In the genomic region with DNA sequence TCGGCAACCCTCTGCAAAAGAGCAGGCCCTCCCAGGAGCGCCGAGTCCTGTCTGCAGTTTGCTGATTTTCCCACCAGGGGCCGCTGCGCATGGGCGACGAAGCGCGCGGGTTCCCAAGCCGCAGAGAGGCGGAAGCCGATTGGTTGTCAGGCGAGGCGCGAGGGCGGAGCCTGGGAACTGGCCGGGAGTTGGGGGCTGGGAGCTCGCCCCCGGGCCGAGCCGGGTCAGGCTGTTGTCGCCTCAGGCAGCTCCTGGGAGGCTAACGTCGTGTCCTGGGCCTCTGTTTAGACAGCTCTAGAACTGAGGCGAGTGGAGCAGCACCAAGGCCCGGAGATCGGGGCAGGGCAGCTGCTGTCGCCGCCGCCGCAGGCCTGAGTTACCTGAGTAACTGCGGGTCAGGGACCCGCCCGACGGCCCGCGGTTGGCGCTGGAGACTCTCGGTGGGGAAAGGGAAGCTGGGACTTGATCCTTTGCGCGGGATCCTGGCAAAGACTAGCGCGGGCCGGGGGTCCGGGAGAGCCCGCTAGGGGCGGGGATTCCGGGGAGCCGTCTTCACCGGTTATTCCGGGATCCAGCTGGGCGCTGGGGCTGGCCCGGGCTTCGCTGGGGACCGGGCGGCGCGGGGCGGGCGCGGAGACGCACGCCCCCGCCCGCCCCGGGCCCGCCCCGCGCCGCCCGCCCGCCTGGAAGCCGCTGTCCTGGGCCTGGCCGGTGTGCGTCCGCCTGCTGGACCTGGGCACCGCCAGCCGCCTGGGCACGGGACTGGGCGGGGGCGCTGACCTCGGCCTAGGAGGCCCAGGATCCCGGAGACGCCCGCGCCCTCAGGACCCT, we compare ENCODE assay signal across 1 cellular context.
TF ChIP-seq lines count a peak whose summit lies in the region.

A gene (plus strand): TSS at position 688 of the 831 bp plus-strand sequence. CDS start 607 bp downstream, outside the sequence.

TF ChIP-seq in WTC11, 78 proteins besides CTCF, POLR2A, EP300 and RAD21 (continued from another document):
- TF ChIP-seq, protein P1, sequence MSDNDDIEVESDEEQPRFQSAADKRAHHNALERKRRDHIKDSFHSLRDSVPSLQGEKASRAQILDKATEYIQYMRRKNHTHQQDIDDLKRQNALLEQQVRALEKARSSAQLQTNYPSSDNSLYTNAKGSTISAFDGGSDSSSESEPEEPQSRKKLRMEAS (CRISPR knock-in tag; IDR thresholded peaks at IDR 0.05), result peak; percentile 69; the same call in 1 of the 2 replicates
- TF ChIP-seq, protein P2, sequence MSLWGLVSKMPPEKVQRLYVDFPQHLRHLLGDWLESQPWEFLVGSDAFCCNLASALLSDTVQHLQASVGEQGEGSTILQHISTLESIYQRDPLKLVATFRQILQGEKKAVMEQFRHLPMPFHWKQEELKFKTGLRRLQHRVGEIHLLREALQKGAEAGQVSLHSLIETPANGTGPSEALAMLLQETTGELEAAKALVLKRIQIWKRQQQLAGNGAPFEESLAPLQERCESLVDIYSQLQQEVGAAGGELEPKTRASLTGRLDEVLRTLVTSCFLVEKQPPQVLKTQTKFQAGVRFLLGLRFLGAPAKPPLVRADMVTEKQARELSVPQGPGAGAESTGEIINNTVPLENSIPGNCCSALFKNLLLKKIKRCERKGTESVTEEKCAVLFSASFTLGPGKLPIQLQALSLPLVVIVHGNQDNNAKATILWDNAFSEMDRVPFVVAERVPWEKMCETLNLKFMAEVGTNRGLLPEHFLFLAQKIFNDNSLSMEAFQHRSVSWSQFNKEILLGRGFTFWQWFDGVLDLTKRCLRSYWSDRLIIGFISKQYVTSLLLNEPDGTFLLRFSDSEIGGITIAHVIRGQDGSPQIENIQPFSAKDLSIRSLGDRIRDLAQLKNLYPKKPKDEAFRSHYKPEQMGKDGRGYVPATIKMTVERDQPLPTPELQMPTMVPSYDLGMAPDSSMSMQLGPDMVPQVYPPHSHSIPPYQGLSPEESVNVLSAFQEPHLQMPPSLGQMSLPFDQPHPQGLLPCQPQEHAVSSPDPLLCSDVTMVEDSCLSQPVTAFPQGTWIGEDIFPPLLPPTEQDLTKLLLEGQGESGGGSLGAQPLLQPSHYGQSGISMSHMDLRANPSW (CRISPR knock-in tag; conservative IDR thresholded peaks at IDR 0.05; ENCODE audit: low read depth), result no peak
- TF ChIP-seq TEAD4 (CRISPR knock-in tag; IDR thresholded peaks at IDR 0.05) (no peak), NFYB (CRISPR knock-in tag; conservative IDR thresholded peaks at IDR 0.05; ENCODE audit: low read depth) (peak; percentile 48; the same call in 1 of the 2 replicates), ESRRA (CRISPR knock-in tag; IDR thresholded peaks at IDR 0.05; ENCODE audit: borderline replicate concordance) (no peak), MYBL2 (CRISPR knock-in tag; IDR thresholded peaks at IDR 0.05) (no peak), HMGA2 (CRISPR knock-in tag; IDR thresholded peaks at IDR 0.05) (no peak), FOXJ3 (CRISPR knock-in tag; IDR thresholded peaks at IDR 0.05; ENCODE audit: borderline replicate concordance) (no peak), ZNF671 (CRISPR knock-in tag; IDR thresholded peaks at IDR 0.05) (no peak), OVOL2 (CRISPR knock-in tag; IDR thresholded peaks at IDR 0.05; ENCODE audit: borderline replicate concordance) (no peak), JUN (CRISPR knock-in tag; IDR thresholded peaks at IDR 0.05) (no peak), SMAD4 (CRISPR knock-in tag; IDR thresholded peaks at IDR 0.05) (no peak), SOX15 (CRISPR knock-in tag; IDR thresholded peaks at IDR 0.05) (no peak), ZNF219 (CRISPR knock-in tag; IDR thresholded peaks at IDR 0.05; ENCODE audit: borderline replicate concordance) (no peak), ZNF263 (CRISPR knock-in tag; IDR thresholded peaks at IDR 0.05; ENCODE audit: low read depth) (no peak), NFE2L1 (CRISPR knock-in tag; IDR thresholded peaks at IDR 0.05) (no peak; the same call in 1 of the 2 replicates), ZNF396 (CRISPR knock-in tag; IDR thresholded peaks at IDR 0.05; ENCODE audit: borderline replicate concordance) (no peak), ZNF121 (CRISPR knock-in tag; IDR thresholded peaks at IDR 0.05) (no peak), ZNF138 (CRISPR knock-in tag; conservative IDR thresholded peaks at IDR 0.05) (no peak), TEAD1 (CRISPR knock-in tag; IDR thresholded peaks at IDR 0.05) (no peak; the same call in 1 of the 2 replicates), ETV6 (CRISPR knock-in tag; IDR thresholded peaks at IDR 0.05) (peak; percentile 73), TP53 (CRISPR knock-in tag; IDR thresholded peaks at IDR 0.05) (no peak)
- TF ChIP-seq, protein P3, sequence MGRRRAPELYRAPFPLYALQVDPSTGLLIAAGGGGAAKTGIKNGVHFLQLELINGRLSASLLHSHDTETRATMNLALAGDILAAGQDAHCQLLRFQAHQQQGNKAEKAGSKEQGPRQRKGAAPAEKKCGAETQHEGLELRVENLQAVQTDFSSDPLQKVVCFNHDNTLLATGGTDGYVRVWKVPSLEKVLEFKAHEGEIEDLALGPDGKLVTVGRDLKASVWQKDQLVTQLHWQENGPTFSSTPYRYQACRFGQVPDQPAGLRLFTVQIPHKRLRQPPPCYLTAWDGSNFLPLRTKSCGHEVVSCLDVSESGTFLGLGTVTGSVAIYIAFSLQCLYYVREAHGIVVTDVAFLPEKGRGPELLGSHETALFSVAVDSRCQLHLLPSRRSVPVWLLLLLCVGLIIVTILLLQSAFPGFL (CRISPR knock-in tag; IDR thresholded peaks at IDR 0.05; ENCODE audit: borderline replicate concordance), result no peak
- TF ChIP-seq, protein P4, sequence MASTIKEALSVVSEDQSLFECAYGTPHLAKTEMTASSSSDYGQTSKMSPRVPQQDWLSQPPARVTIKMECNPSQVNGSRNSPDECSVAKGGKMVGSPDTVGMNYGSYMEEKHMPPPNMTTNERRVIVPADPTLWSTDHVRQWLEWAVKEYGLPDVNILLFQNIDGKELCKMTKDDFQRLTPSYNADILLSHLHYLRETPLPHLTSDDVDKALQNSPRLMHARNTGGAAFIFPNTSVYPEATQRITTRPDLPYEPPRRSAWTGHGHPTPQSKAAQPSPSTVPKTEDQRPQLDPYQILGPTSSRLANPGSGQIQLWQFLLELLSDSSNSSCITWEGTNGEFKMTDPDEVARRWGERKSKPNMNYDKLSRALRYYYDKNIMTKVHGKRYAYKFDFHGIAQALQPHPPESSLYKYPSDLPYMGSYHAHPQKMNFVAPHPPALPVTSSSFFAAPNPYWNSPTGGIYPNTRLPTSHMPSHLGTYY (CRISPR knock-in tag; IDR thresholded peaks at IDR 0.05), result no peak
- TF ChIP-seq, protein P5, sequence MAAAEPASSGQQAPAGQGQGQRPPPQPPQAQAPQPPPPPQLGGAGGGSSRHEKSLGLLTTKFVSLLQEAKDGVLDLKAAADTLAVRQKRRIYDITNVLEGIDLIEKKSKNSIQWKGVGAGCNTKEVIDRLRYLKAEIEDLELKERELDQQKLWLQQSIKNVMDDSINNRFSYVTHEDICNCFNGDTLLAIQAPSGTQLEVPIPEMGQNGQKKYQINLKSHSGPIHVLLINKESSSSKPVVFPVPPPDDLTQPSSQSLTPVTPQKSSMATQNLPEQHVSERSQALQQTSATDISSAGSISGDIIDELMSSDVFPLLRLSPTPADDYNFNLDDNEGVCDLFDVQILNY (CRISPR knock-in tag; IDR thresholded peaks at IDR 0.05), result peak; percentile 78; the same call in 1 of the 2 replicates
- TF ChIP-seq, protein P6, sequence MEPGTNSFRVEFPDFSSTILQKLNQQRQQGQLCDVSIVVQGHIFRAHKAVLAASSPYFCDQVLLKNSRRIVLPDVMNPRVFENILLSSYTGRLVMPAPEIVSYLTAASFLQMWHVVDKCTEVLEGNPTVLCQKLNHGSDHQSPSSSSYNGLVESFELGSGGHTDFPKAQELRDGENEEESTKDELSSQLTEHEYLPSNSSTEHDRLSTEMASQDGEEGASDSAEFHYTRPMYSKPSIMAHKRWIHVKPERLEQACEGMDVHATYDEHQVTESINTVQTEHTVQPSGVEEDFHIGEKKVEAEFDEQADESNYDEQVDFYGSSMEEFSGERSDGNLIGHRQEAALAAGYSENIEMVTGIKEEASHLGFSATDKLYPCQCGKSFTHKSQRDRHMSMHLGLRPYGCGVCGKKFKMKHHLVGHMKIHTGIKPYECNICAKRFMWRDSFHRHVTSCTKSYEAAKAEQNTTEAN (CRISPR knock-in tag; IDR thresholded peaks at IDR 0.05), result no peak
- TF ChIP-seq, protein P7, sequence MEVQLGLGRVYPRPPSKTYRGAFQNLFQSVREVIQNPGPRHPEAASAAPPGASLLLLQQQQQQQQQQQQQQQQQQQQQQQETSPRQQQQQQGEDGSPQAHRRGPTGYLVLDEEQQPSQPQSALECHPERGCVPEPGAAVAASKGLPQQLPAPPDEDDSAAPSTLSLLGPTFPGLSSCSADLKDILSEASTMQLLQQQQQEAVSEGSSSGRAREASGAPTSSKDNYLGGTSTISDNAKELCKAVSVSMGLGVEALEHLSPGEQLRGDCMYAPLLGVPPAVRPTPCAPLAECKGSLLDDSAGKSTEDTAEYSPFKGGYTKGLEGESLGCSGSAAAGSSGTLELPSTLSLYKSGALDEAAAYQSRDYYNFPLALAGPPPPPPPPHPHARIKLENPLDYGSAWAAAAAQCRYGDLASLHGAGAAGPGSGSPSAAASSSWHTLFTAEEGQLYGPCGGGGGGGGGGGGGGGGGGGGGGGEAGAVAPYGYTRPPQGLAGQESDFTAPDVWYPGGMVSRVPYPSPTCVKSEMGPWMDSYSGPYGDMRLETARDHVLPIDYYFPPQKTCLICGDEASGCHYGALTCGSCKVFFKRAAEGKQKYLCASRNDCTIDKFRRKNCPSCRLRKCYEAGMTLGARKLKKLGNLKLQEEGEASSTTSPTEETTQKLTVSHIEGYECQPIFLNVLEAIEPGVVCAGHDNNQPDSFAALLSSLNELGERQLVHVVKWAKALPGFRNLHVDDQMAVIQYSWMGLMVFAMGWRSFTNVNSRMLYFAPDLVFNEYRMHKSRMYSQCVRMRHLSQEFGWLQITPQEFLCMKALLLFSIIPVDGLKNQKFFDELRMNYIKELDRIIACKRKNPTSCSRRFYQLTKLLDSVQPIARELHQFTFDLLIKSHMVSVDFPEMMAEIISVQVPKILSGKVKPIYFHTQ (CRISPR knock-in tag; IDR thresholded peaks at IDR 0.05), result no peak
- TF ChIP-seq, protein P8, sequence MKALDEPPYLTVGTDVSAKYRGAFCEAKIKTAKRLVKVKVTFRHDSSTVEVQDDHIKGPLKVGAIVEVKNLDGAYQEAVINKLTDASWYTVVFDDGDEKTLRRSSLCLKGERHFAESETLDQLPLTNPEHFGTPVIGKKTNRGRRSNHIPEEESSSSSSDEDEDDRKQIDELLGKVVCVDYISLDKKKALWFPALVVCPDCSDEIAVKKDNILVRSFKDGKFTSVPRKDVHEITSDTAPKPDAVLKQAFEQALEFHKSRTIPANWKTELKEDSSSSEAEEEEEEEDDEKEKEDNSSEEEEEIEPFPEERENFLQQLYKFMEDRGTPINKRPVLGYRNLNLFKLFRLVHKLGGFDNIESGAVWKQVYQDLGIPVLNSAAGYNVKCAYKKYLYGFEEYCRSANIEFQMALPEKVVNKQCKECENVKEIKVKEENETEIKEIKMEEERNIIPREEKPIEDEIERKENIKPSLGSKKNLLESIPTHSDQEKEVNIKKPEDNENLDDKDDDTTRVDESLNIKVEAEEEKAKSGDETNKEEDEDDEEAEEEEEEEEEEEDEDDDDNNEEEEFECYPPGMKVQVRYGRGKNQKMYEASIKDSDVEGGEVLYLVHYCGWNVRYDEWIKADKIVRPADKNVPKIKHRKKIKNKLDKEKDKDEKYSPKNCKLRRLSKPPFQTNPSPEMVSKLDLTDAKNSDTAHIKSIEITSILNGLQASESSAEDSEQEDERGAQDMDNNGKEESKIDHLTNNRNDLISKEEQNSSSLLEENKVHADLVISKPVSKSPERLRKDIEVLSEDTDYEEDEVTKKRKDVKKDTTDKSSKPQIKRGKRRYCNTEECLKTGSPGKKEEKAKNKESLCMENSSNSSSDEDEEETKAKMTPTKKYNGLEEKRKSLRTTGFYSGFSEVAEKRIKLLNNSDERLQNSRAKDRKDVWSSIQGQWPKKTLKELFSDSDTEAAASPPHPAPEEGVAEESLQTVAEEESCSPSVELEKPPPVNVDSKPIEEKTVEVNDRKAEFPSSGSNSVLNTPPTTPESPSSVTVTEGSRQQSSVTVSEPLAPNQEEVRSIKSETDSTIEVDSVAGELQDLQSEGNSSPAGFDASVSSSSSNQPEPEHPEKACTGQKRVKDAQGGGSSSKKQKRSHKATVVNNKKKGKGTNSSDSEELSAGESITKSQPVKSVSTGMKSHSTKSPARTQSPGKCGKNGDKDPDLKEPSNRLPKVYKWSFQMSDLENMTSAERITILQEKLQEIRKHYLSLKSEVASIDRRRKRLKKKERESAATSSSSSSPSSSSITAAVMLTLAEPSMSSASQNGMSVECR (CRISPR knock-in tag; IDR thresholded peaks at IDR 0.05; ENCODE audit: borderline replicate concordance), result no peak
- TF ChIP-seq, protein P9, sequence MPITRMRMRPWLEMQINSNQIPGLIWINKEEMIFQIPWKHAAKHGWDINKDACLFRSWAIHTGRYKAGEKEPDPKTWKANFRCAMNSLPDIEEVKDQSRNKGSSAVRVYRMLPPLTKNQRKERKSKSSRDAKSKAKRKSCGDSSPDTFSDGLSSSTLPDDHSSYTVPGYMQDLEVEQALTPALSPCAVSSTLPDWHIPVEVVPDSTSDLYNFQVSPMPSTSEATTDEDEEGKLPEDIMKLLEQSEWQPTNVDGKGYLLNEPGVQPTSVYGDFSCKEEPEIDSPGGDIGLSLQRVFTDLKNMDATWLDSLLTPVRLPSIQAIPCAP (CRISPR knock-in tag; IDR thresholded peaks at IDR 0.05), result no peak
- TF ChIP-seq, protein P10, sequence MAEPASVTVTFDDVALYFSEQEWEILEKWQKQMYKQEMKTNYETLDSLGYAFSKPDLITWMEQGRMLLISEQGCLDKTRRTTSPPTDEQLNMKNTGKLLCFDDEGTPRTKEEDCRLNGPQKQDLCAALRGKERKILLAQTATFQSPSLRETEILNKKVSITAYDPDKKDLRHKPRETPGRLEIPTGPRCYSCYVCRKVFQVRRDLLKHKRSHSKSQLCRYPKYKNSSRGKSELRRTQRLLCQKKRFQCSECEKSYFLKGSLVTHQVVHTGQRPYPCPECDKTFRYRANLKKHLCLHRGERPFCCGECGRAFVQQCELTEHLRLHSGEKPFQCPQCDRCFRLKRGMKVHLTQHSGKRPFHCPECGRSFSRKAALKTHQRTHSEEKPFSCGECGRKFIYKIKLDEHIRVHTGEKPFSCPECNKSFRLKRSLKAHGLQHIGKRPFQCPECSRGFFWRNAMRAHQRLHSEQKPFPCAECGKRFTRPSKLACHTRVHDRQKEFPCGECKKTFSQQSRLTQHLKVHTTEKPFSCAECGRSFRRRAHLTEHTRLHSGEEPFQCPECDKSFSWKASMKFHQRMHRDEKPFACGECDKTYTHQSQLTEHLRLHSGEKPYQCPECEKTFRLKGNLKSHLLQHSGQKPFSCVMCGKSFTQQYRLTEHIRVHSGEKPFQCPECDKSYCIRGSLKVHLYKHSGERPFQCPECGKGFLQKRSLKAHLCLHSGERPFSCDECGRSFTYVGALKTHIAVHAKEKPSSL (CRISPR knock-in tag; conservative IDR thresholded peaks at IDR 0.05), result no peak
- TF ChIP-seq, protein P11, sequence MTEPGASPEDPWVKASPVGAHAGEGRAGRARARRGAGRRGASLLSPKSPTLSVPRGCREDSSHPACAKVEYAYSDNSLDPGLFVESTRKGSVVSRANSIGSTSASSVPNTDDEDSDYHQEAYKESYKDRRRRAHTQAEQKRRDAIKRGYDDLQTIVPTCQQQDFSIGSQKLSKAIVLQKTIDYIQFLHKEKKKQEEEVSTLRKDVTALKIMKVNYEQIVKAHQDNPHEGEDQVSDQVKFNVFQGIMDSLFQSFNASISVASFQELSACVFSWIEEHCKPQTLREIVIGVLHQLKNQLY (CRISPR knock-in tag; IDR thresholded peaks at IDR 0.05), result no peak
